In the genomic region with DNA sequence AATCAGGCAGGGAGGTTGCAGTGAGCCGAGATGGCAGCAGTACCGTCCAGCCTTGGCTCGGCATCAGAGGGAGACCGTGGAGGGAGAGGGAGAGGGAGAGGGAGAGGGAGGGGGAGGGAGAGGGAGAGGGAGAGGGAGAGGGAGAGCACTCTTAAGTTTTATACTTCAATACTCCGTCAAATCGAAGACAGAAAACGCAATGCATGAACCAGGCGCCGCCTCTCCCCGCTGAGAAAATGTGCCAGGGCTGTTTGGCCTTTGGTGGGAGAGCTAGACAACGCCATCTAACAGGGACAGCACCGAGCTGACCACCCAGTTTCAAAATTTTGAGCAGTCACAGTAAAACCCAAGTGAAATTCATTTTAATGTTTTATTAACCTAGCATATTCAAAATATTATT, we compare ENCODE assay signal across 1 cellular context.
TF ChIP-seq lines count a peak whose summit lies in the region.

No MANE protein-coding gene starts in this region.

TF ChIP-seq in HepG2, 621 proteins besides CTCF, POLR2A, EP300 and RAD21:
- TF ChIP-seq HNRNPK (IDR thresholded peaks at IDR 0.05; ENCODE audit: low read depth, low read length, poor library complexity, severe bottlenecking) (peak; percentile 86), PCBP1 (IDR thresholded peaks at IDR 0.05; ENCODE audit: borderline replicate concordance, low read depth, low read length) (0 out of 2 replicates have a peak, but pooled peaks have one; percentile 54)
